ENCODE assay signal across 8 cellular contexts in the genomic region with DNA sequence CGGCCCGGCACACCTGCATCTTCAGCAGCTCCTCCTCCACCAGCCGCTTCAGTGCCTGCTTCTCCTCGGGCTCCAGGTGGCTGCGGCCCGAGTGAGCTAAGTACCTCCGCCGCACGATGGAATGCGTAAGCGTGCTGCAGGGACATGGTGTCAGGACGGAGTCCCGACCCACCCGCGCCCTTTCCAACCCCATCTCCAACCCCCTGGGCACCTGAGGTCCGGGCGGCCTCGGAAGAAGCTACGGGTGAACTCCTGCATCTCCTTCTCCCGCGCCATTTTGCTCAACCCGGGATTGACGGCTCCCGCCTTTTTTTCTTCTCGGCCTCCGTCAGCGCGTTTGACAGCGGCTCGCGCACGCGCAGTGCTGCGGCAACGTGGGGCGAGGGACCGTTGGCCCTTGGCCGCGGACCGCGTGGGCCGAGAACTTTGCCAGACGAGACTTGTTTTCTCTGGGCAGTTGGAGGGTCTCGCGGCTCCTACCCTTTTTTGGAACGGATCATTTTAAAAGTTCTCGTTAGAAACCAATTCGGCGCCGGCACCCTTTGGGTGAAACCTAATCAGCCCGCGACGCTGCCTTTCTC. TPM values are rescaled to one million over a fixed set of nuclear protein-coding genes. Genes with fewer than 3 reads are reported as not detected.
DNase-seq lines count a peak whose midpoint lies in the region; ATAC-seq and TF ChIP-seq lines count a peak whose summit lies in the region.

A gene with protein sequence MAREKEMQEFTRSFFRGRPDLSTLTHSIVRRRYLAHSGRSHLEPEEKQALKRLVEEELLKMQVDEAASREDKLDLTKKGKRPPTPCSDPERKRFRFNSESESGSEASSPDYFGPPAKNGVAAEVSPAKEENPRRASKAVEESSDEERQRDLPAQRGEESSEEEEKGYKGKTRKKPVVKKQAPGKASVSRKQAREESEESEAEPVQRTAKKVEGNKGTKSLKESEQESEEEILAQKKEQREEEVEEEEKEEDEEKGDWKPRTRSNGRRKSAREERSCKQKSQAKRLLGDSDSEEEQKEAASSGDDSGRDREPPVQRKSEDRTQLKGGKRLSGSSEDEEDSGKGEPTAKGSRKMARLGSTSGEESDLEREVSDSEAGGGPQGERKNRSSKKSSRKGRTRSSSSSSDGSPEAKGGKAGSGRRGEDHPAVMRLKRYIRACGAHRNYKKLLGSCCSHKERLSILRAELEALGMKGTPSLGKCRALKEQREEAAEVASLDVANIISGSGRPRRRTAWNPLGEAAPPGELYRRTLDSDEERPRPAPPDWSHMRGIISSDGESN (minus strand): TSS at position 288 of the 581 bp plus-strand sequence. CDS start 12 bp downstream, at position 276.

- BruUV-seq in PC-9 (replicated peaks; lab: Mats Ljungman, UMichigan) = TSS peak; percentile 64

- H3K79me2 ChIP-seq in PC-9 (ENCODE audit: low read depth) = peaks cover 11% of the 10 kb centered on the region

- no peak for TF ChIP-seq POLR2A in erythroblast (IDR thresholded peaks at IDR 0.05; ENCODE audit: low read length)

- peaks cover 36% of the 10 kb centered on the region for H3F3A ChIP-seq in PC-9 (ENCODE audit: insufficient read depth, low read depth)

- CTCF ChIA-PET in PC-9 (lab: Charles Lee) = interaction anchor here (1.0 kb wide), 1 partner anchor 22 kb away, joined by 5 read pairs; the partner anchor contains the start of gene TAOK2

- peaks cover 25% of the 10 kb centered on the region for H3K4me1 ChIP-seq in PC-9 (replicated peaks; ENCODE audit: insufficient read depth)
- H3K4me1 ChIP-seq in muscle layer of colon (ENCODE audit: insufficient read depth, low read length) = peaks cover 19% of the 10 kb centered on the region

- TF ChIP-seq CTCF in PC-9 (conservative IDR thresholded peaks at IDR 0.05) = no peak

- DNase-seq in DMS153 (lab: John Stamatoyannopoulos, UW) (peak; percentile 71), PC-9 (peak; percentile 77 to 87), erythroblast (lab: John Stamatoyannopoulos, UW) (peak; percentile 92 to 93)
- peak; percentile 84 for DNase-seq in Jurkat, Clone E6-1 (ENCODE audit: low read depth, low spot score)
- DNase-seq in activated T-cell treated with anti-CD3 and anti-CD28 coated beads, Interleukin-2, amount 50 U/mL, for 1 hour = peak; percentile 86
- DNase-seq in stimulated activated CD8-positive, alpha-beta memory T cell treated with anti-CD3 and anti-CD28 coated beads, Interleukin-7, amount 100 ng/mL, for 24 hours (ENCODE audit: low read depth) = peak; percentile 80

- H3K9me2 ChIP-seq in PC-9 (ENCODE audit: insufficient read depth) = no peaks in the 10 kb centered on the region

- H3K27ac ChIP-seq in PC-9 (peak within 1 kb of the TSS; percentile 74), muscle layer of colon (ENCODE audit: low read depth, low read length) (peak within 1 kb of the TSS; percentile 94)

- H3K27me3 ChIP-seq in PC-9 (ENCODE audit: insufficient read depth, low read depth) (no peaks in the 10 kb centered on the region), muscle layer of colon (ENCODE audit: control insufficient read depth in 1 of 2, insufficient read depth in 2 of 2, low read length in 2 of 2) (no peaks in the 10 kb centered on the region)

- H3K9me3 ChIP-seq in PC-9 (ENCODE audit: insufficient read depth, low read depth) = no peaks in the 10 kb centered on the region
- H3K9me3 ChIP-seq in muscle layer of colon (ENCODE audit: low read length) = no peaks in the 10 kb centered on the region

- no peaks in the 10 kb centered on the region for H4K20me1 ChIP-seq in PC-9 (ENCODE audit: insufficient read depth)

- H3K36me3 ChIP-seq in PC-9 (ENCODE audit: low read depth) (no peaks in the 10 kb centered on the region), muscle layer of colon (ENCODE audit: insufficient read depth, low read length) (peaks cover 32% of the 10 kb centered on the region)

- intact Hi-C loops in PC-9 (cut with micrococcal nuclease; ENCODE audit: unreplicated experiment) = loop anchor here (2.0 to 5.0 kb wide), 2 partner anchors 68 to 185 kb away; partner anchors contain the start of gene KCTD13

- peak; percentile 54 for ATAC-seq in GM21529 (IDR thresholded peaks at IDR 0.05; ENCODE audit: unreplicated experiment)

- H2AFZ ChIP-seq in PC-9 = peak within 1 kb of the TSS; percentile 99

- peak within 1 kb of the TSS; percentile 96 for H3K4me3 ChIP-seq in Jurkat, Clone E6-1 (ENCODE audit: low read length)
- H3K4me3 ChIP-seq in PC-9 (peak within 1 kb of the TSS; percentile 72), muscle layer of colon (ENCODE audit: low read depth in 1 of 2, low read length in 2 of 2) (peak within 1 kb of the TSS; percentile 94 to 97)

- peak within 1 kb of the TSS; percentile 86 for H3K9ac ChIP-seq in muscle layer of colon (ENCODE audit: low read length)

- peak within 1 kb of the TSS; percentile 78 for H3K4me2 ChIP-seq in PC-9

- POLR2A ChIA-PET in PC-9 (lab: Charles Lee; ENCODE audit: unreplicated experiment) = interaction anchor here (0.6 to 0.7 kb wide), 3 partner anchors 19 to 33 kb away, joined by 3 to 5 read pairs (median 4); partner anchors contain the start of gene TMEM219

RNA-seq across cellular contexts. Expression of the gene that starts here (rescaled TPM):
- 80.4 TPM for polyA plus RNA-seq in Jurkat, Clone E6-1 (2012; ENCODE audit: insufficient read depth, insufficient read length)
- total RNA-seq in PC-9 (2021) = 27.0 and 27.3 TPM in 2 replicates

Comparison
In these comparisons a context has a peak if more than half of its experiments do, and no peak if none do; other contexts are left out.
1. Peak in every context shown above with its lines: DNase-seq, ATAC-seq, H3K4me3 ChIP-seq and H3K27ac ChIP-seq.